ENCODE assay signal across 16 cellular contexts in the genomic region with DNA sequence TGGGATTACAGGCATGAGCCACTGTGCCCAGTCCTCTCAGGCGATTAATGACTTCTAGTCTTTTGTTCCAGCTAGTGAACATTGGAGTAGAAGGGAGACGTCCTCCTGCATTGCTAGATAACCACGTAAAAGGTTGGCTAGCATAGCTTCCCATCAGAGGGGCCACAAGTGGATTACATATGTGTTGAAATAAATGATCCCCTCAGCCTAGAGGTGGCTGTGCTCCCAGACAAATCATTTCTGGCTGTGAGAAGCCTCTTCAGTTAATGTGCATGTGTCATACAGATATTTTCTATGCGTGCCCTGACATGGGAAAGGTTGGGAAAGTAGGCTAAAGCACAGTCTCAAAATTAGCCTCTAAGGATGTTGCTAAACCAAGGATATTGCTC. TPM values are rescaled to one million over a fixed set of nuclear protein-coding genes. Genes with fewer than 3 reads are reported as not detected.
DNase-seq lines count a peak whose midpoint lies in the region; ATAC-seq and TF ChIP-seq lines count a peak whose summit lies in the region.
"Had no signal": no experiment of that assay in that cellular context is flagged by ENCODE, and none has a peak within 500 bp of the region (broad histone marks: within the 10 kb centered on the region; RNA-seq: fewer than 3 reads in every experiment).

No MANE protein-coding gene starts in this region.

- H4K20me1 ChIP-seq in Karpas-422 (ENCODE audit: insufficient read depth, low read depth, low read length), result peaks cover 71% of the 10 kb centered on the region

- H3K9me2 ChIP-seq in Karpas-422 (replicated peaks; ENCODE audit: insufficient read depth, low read length), result no peaks in the 10 kb centered on the region

- peak overlapping the region in 5 of 7 donors; percentile 2 to 80 (median 35) for H3K4me3 Mint-ChIP-seq in CD8-positive, alpha-beta memory T cell
- H3K4me3 Mint-ChIP-seq: H9 had no signal

- ATAC-seq in Panc1 (0 out of 2 replicates have a peak, but pooled peaks have one; percentile 39), gastrocnemius medialis (peak; percentile 59 to 87), GM19035 (IDR thresholded peaks at IDR 0.05; ENCODE audit: unreplicated experiment) (no peak)
- ATAC-seq: upper lobe of right lung had no signal

- peaks cover 91 to 99% (median 96%) of the 10 kb centered on the region in 3 donors for H3K4me1 Mint-ChIP-seq in CD8-positive, alpha-beta memory T cell

- DNase-seq in CD8-positive, alpha-beta memory T cell, result no peak
- no peak for DNase-seq in Panc1 (ENCODE audit: low read depth, low spot score)
- peak; percentile 31 for DNase-seq in fibroblast of pulmonary artery (ENCODE audit: low read depth)
- DNase-seq in gastrocnemius medialis, result no peak
- no peak for DNase-seq in dorsolateral prefrontal cortex
- DNase-seq in Karpas-422, result no peak
- DNase-seq in iPS-NIHi11 (ENCODE audit: low spot score), result no peak
- DNase-seq: C1 segment of cervical spinal cord; H9; immature natural killer cell; NCI-H1694 treated with DMSO at 0.1 percent for 48 hours; NCI-H748 treated with DMSO at 0.1 percent for 48 hours; stimulated activated CD4-positive, alpha-beta T cell treated with anti-CD3 and anti-CD28 coated beads, Interleukin-1b, Interleukin-23, amount 100 ng/mL, for 48 hours; upper lobe of right lung had no signal

- CTCF ChIA-PET in CD8-positive, alpha-beta memory T cell (lab: Charles Lee), result interaction anchor here (1.2 to 1.6 kb wide), 2 partner anchors 9 to 55 kb away, joined by 3 to 4 read pairs; no protein-coding TSS in a partner anchor
- CTCF ChIA-PET in Panc1 (lab: Charles Lee), result no interaction called here

- no TSS peak for BruUV-seq in Panc1 (replicated peaks; lab: Mats Ljungman, UMichigan)

- no peak for TF ChIP-seq POLR2A in gastrocnemius medialis (IDR thresholded peaks at IDR 0.05)

- no peak overlapping the region for H3K27ac ChIP-seq in CD8-positive, alpha-beta memory T cell (ENCODE audit: low read depth, low read length)
- H3K27ac ChIP-seq in Panc1 (ENCODE audit: low read length) (no peak overlapping the region), gastrocnemius medialis (peak overlapping the region; percentile 6 to 71 (median 50)), dorsolateral prefrontal cortex (no peak overlapping the region), Karpas-422 (ENCODE audit: low read length) (no peak overlapping the region)
- H3K27ac ChIP-seq: KMS-11, upper lobe of right lung had no signal

- no peaks in the 10 kb centered on the region for H3K27me3 Mint-ChIP-seq in CD8-positive, alpha-beta memory T cell

- intact Hi-C loops in Panc1 (cut with micrococcal nuclease; ENCODE audit: unreplicated experiment) (no loop called here), gastrocnemius medialis (cut with DNase I; ENCODE audit: low total_unique reads) (no loop called here), dorsolateral prefrontal cortex (cut with DNase I) (no loop called here)

- peaks cover 15% of the 10 kb centered on the region for H3K79me2 ChIP-seq in Karpas-422 (ENCODE audit: low read length)

- peak overlapping the region in 4 of 8 donors; percentile 14 to 60 (median 20) for H3K27ac Mint-ChIP-seq in CD8-positive, alpha-beta memory T cell

- TF ChIP-seq CTCF in Panc1 (IDR thresholded peaks at IDR 0.05) (no peak), fibroblast of pulmonary artery (IDR thresholded peaks at IDR 0.05; ENCODE audit: low read length, missing control alignments) (no peak), gastrocnemius medialis (IDR thresholded peaks at IDR 0.05 in 4 of 5, conservative IDR thresholded peaks at IDR 0.05 in 1 of 5) (no peak), dorsolateral prefrontal cortex (IDR thresholded peaks at IDR 0.05 in 54 of 56, conservative IDR thresholded peaks at IDR 0.05 in 2 of 56; ENCODE audit: low read depth in 1 of 56, partially characterized antibody in 56 of 56) (no peak)

- H3K9ac ChIP-seq in Karpas-422 (ENCODE audit: low read length), result no peak overlapping the region
- H3K9ac ChIP-seq: KMS-11 had no signal

- H3K9me3 ChIP-seq in CD8-positive, alpha-beta memory T cell (ENCODE audit: low read length), result no peaks in the 10 kb centered on the region
- H3K9me3 ChIP-seq in Panc1 (ENCODE audit: control insufficient read depth, insufficient read depth, low read depth, low read length), result no peaks in the 10 kb centered on the region
- H3K9me3 ChIP-seq in gastrocnemius medialis, result no peaks in the 10 kb centered on the region
- no peaks in the 10 kb centered on the region for H3K9me3 ChIP-seq in Karpas-422 (ENCODE audit: low read length)
- H3K9me3 ChIP-seq: upper lobe of right lung had no signal

- no peak overlapping the region for H2AFZ ChIP-seq in Karpas-422 (ENCODE audit: low read length)

- POLR2A ChIA-PET in CD8-positive, alpha-beta memory T cell (lab: Charles Lee), result no interaction called here
- POLR2A ChIA-PET in Panc1 (lab: Charles Lee), result interaction anchor here (0.9 kb wide), 1 partner anchor 32 kb away, joined by 3 read pairs; no protein-coding TSS in a partner anchor

- H3K4me2 ChIP-seq in Karpas-422 (ENCODE audit: low read depth, low read length, poor library complexity, severe bottlenecking), result no peak overlapping the region
- H3K4me2 ChIP-seq: KMS-11 had no signal

- no peaks in the 10 kb centered on the region for H3K36me3 ChIP-seq in CD8-positive, alpha-beta memory T cell (ENCODE audit: insufficient read depth, low read length)
- H3K36me3 ChIP-seq in Panc1 (ENCODE audit: control insufficient read depth, insufficient read depth, low read length), result no peaks in the 10 kb centered on the region
- H3K36me3 ChIP-seq in gastrocnemius medialis, result no peaks in the 10 kb centered on the region
- H3K36me3 ChIP-seq in Karpas-422 (ENCODE audit: insufficient read depth, low read length), result no peaks in the 10 kb centered on the region
- H3K36me3 ChIP-seq: upper lobe of right lung had no signal

- H3K9me3 Mint-ChIP-seq in CD8-positive, alpha-beta memory T cell, result no peaks in the 10 kb centered on the region
- H3K9me3 Mint-ChIP-seq: H9, immature natural killer cell had no signal

- in situ Hi-C loops in Panc1 (cut with HindIII; ENCODE audit: low pct_unique_long_range_greater_than_20kb, low sequenced_read_pairs), result no loop called here
- in situ Hi-C loops in gastrocnemius medialis (cut with MboI; ENCODE audit: low sequenced_read_pairs in 4 of 4), result loop anchor here in 1 of 4 donors (25.0 kb wide), 1 partner anchor 565 kb away; a partner anchor contains a TSS

- peaks cover 0 to 6% (median 0%) of the 10 kb centered on the region in 3 donors for H3K36me3 Mint-ChIP-seq in CD8-positive, alpha-beta memory T cell
- H3K36me3 Mint-ChIP-seq: immature natural killer cell had no signal

- H3K4me3 ChIP-seq in CD8-positive, alpha-beta memory T cell (ENCODE audit: low read length), result no peak overlapping the region
- H3K4me3 ChIP-seq in Panc1 (ENCODE audit: low read depth in 2 of 2, low read length in 2 of 2), result no peak overlapping the region
- H3K4me3 ChIP-seq in fibroblast of pulmonary artery (replicated peaks; ENCODE audit: low read depth, low read length), result no peak overlapping the region
- H3K4me3 ChIP-seq in gastrocnemius medialis, result no peak overlapping the region
- no peak overlapping the region for H3K4me3 ChIP-seq in dorsolateral prefrontal cortex
- no peak overlapping the region for H3K4me3 ChIP-seq in Karpas-422 (ENCODE audit: low read length)
- H3K4me3 ChIP-seq: upper lobe of right lung had no signal

- no peaks in the 10 kb centered on the region for H3K27me3 ChIP-seq in CD8-positive, alpha-beta memory T cell (ENCODE audit: insufficient read depth, low read length, poor library complexity, severe bottlenecking)
- H3K27me3 ChIP-seq in Panc1 (ENCODE audit: control insufficient read depth, insufficient read depth, low read length) (no peaks in the 10 kb centered on the region), gastrocnemius medialis (no peaks in the 10 kb centered on the region), dorsolateral prefrontal cortex (peaks cover 0 to 6% (median 0%) of the 10 kb centered on the region in 45 donors), Karpas-422 (ENCODE audit: low read length) (no peaks in the 10 kb centered on the region)
- H3K27me3 ChIP-seq: upper lobe of right lung had no signal

- peaks cover 90% of the 10 kb centered on the region for H3K4me1 ChIP-seq in CD8-positive, alpha-beta memory T cell (ENCODE audit: insufficient read depth, low read length)
- H3K4me1 ChIP-seq in Panc1 (ENCODE audit: control insufficient read depth, insufficient read depth, low read length), result peaks cover 35% of the 10 kb centered on the region
- peaks cover 84 to 93% of the 10 kb centered on the region in 2 donors for H3K4me1 ChIP-seq in gastrocnemius medialis
- peaks cover 7% of the 10 kb centered on the region for H3K4me1 ChIP-seq in Karpas-422 (ENCODE audit: low read length)

RNA-seq across cellular contexts. Expression of a gene that starts 17.7 kb away (rescaled TPM):
- 10 to 100 TPM; 36.6 to 38.0 TPM for total RNA-seq in CD8-positive, alpha-beta memory T cell
- 50.7 TPM for polyA plus RNA-seq in CD8-positive, alpha-beta memory T cell
- 51.4 TPM for total RNA-seq in Panc1 (2021; ENCODE audit: unreplicated experiment)
- 28.8 TPM for polyA plus RNA-seq in Panc1 (2012; ENCODE audit: insufficient read length)
- 10 to 100 TPM; 12.1 to 29.4 (median 15.5) TPM for total RNA-seq in gastrocnemius medialis
- total RNA-seq in dorsolateral prefrontal cortex, result 10 to 100 TPM; 11.5 to 36.2 (median 21.9) TPM
- 15.4 and 16.8 TPM in 2 replicates for total RNA-seq in Karpas-422 (2014; rRNA removed; shearing (Covaris generic); ENCODE audit: low replicate concordance)

Comparison
In these comparisons a context has a peak if more than half of its experiments do, and no peak if none do; other contexts are left out.
1. H3K27ac ChIP-seq: peak in gastrocnemius medialis (4 of 4); none in CD8-positive, alpha-beta memory T cell (single experiment), Panc1 (single experiment), dorsolateral prefrontal cortex (0 of 59) and Karpas-422 (single experiment).